In the genomic region with DNA sequence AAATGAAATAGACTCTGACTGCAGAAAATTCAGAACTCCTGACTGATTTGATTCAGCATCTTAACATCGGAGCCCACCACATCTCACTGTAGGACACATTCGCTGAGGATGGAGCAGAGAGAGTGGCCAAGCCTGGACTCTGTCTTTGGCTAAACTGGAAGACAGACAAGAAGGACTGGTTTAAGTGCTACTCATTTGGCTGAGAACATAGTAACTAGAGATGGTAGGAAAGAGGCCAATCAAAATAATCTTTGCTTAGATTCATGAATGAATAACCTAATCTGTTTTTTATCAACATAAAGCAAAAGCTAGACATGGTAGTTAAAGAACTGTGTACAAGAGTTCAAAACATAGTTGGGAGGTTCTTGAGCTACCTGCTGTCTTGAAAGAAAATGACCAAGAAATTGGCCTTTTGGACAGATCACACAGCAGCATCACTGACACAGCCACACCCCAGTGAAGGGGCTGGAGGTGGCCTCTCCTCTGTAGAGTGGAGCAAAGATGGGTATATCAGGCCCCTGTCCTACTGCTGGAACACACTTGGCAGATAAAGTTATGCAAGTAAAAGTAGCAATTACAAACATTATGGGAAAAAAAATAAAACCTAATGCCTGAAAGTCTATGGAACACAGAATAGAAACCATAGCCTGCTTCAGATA, we compare ENCODE assay signal across 18 cellular contexts.
DNase-seq lines count a peak whose midpoint lies in the region; ATAC-seq and TF ChIP-seq lines count a peak whose summit lies in the region.
"Had no signal": no experiment of that assay in that cellular context is flagged by ENCODE, and none has a peak within 500 bp of the region (broad histone marks: within the 10 kb centered on the region; RNA-seq: fewer than 3 reads in every experiment).

No MANE protein-coding gene starts in this region.

- H3K9me3 ChIP-seq in MG63: no peaks in the 10 kb centered on the region
- no peaks in the 10 kb centered on the region for H3K9me3 ChIP-seq in osteoblast (ENCODE audit: low read depth, low read length)
- H3K9me3 ChIP-seq in A673 (ENCODE audit: low read depth, low read length, poor library complexity, severe bottlenecking): no peaks in the 10 kb centered on the region
- no peaks in the 10 kb centered on the region for H3K9me3 ChIP-seq in hepatocyte (ENCODE audit: low read depth)

- 98% methylated on average over 2 of the region's 2 CpGs for WGBS in hepatocyte (ENCODE audit: low lambda C conversion rate, missing lambda C conversion rate)

- H3K4me2 ChIP-seq in osteoblast (ENCODE audit: insufficient read depth, low read length) (no peak overlapping the region), hepatocyte (no peak overlapping the region)

- no peak overlapping the region for H3K4me3 ChIP-seq in MG63
- no peak overlapping the region for H3K4me3 ChIP-seq in choroid plexus epithelial cell (ENCODE audit: low read depth, low read length)
- no peak overlapping the region for H3K4me3 ChIP-seq in osteoblast (ENCODE audit: insufficient read depth, low read length)
- H3K4me3 ChIP-seq in A673 (ENCODE audit: low read depth, low read length, poor library complexity, severe bottlenecking): no peak overlapping the region
- H3K4me3 ChIP-seq in hepatocyte: no peak overlapping the region

- H3K36me3 ChIP-seq in MG63: no peaks in the 10 kb centered on the region
- no peaks in the 10 kb centered on the region for H3K36me3 ChIP-seq in osteoblast (ENCODE audit: insufficient read depth, low read length)
- H3K36me3 ChIP-seq in A673 (ENCODE audit: insufficient read depth, low read length, poor library complexity, severe bottlenecking): no peaks in the 10 kb centered on the region
- H3K36me3 ChIP-seq in hepatocyte (replicated peaks; ENCODE audit: insufficient read depth, low read depth): no peaks in the 10 kb centered on the region

- H3K27ac ChIP-seq in osteoblast (ENCODE audit: low read depth, low read length) (peak overlapping the region; percentile 91), A673 (ENCODE audit: low read depth, low read length, poor library complexity, severe bottlenecking) (no peak overlapping the region), hepatocyte (no peak overlapping the region)

- DNase-seq in EH (ENCODE audit: low read depth) (peak; percentile 66), MG63 (peak; percentile 5), choroid plexus epithelial cell (ENCODE audit: low read depth) (peak; percentile 19), osteoblast (ENCODE audit: insufficient read length, low spot score, missing footprints) (no peak), A673 (ENCODE audit: low spot score) (no peak), hepatocyte (ENCODE audit: low spot score) (no peak)
- DNase-seq: activated CD4-positive, alpha-beta T cell treated with anti-CD3 and anti-CD28 coated beads for 1 hour; activated naive CD8-positive, alpha-beta T cell treated with anti-CD3 and anti-CD28 coated beads for 36 hours; AML-193; DMS79 treated with DMSO at 0.1 percent for 48 hours; HCEC 1CT; naive thymus-derived CD8-positive, alpha-beta T cell; NCI-H1436 treated with DMSO at 0.1 percent for 48 hours; NCI-H69; Right ventricle myocardium superior; stimulated activated CD4-positive, alpha-beta T cell treated with anti-CD3 and anti-CD28 coated beads, Interleukin-1b, Interleukin-23, amount 100 ng/mL, for 48 hours had no signal

- no peaks in the 10 kb centered on the region for H3K79me2 ChIP-seq in osteoblast (ENCODE audit: insufficient read depth, low read length)
- H3K79me2 ChIP-seq in hepatocyte: no peaks in the 10 kb centered on the region

- no peaks in the 10 kb centered on the region for H3K9me2 ChIP-seq in hepatocyte (replicated peaks; ENCODE audit: insufficient read depth)

- H4K20me1 ChIP-seq in osteoblast (ENCODE audit: insufficient read depth, low read length): no peaks in the 10 kb centered on the region
- H4K20me1 ChIP-seq in hepatocyte (ENCODE audit: insufficient read depth, poor library complexity, severe bottlenecking): no peaks in the 10 kb centered on the region

- CTCF ChIA-PET in A673 (lab: Charles Lee): interaction anchor here (2.5 kb wide), 1 partner anchor 120 kb away, joined by 9 read pairs; no protein-coding TSS in a partner anchor

- no peaks in the 10 kb centered on the region for H3K27me3 ChIP-seq in MG63
- H3K27me3 ChIP-seq in osteoblast (ENCODE audit: insufficient read depth, low read length): no peaks in the 10 kb centered on the region
- no peaks in the 10 kb centered on the region for H3K27me3 ChIP-seq in A673 (replicated peaks; ENCODE audit: insufficient read depth, low read depth, low read length, poor library complexity)
- H3K27me3 ChIP-seq in hepatocyte: no peaks in the 10 kb centered on the region

- no TSS peak for BruUV-seq in A673 (replicated peaks; lab: Mats Ljungman, UMichigan)

- TF ChIP-seq CTCF in choroid plexus epithelial cell (conservative IDR thresholded peaks at IDR 0.05; ENCODE audit: low read depth, low read length) (no peak), osteoblast (IDR thresholded peaks at IDR 0.05; ENCODE audit: extremely low read depth, low read depth, low read length) (no peak), A673 (conservative IDR thresholded peaks at IDR 0.05; ENCODE audit: low read depth, low read length) (no peak), hepatocyte (IDR thresholded peaks at IDR 0.05; ENCODE audit: poor library complexity) (no peak)

- POLR2A ChIA-PET in A673 (lab: Charles Lee; ENCODE audit: low non-redundant PET): no interaction called here

- no peak for ATAC-seq in HG03045 (IDR thresholded peaks at IDR 0.05; ENCODE audit: unreplicated experiment)
- ATAC-seq: naive thymus-derived CD8-positive, alpha-beta T cell; stimulated activated memory B cell treated with anti-CD40 and anti-IgM and Interleukin-4, amounts not matched to agents 10 μg/mL and 1 μg/mL and 100 μg/mL, for 72 hours had no signal

- H3K4me1 ChIP-seq in osteoblast (ENCODE audit: insufficient read depth, low read length) (peaks cover 35% of the 10 kb centered on the region), A673 (ENCODE audit: insufficient read depth, low read length, poor library complexity, severe bottlenecking) (peaks cover 2% of the 10 kb centered on the region), hepatocyte (ENCODE audit: insufficient read depth) (peaks cover 8% of the 10 kb centered on the region)

- no peak overlapping the region for H2AFZ ChIP-seq in osteoblast (ENCODE audit: low read length)
- no peak overlapping the region for H2AFZ ChIP-seq in hepatocyte

- intact Hi-C loops in A673 (cut with micrococcal nuclease; ENCODE audit: unreplicated experiment): no loop called here

Comparison
In these comparisons a context has a peak if more than half of its experiments do, and no peak if none do; other contexts are left out.
1. DNase-seq: peak in EH (single experiment), MG63 (single experiment) and choroid plexus epithelial cell (single experiment); none in osteoblast (single experiment), A673 (single experiment) and hepatocyte (single experiment).